In genomic region chr6:125057392-125058246, GRCh38 we compare ENCODE assay signal across 19 cellular contexts.
A peak's percentile ranks its signal among the peaks of the same experiment; 100 is the strongest.
DNase-seq lines count a peak whose midpoint lies in the region; ATAC-seq and TF ChIP-seq lines count a peak whose summit lies in the region.
"Had no signal": no experiment of that assay in that cellular context is flagged by ENCODE, and none has a peak within 500 bp of the region (broad histone marks: within the 10 kb centered on the region; RNA-seq: fewer than 3 reads in every experiment).

No MANE protein-coding gene starts in this region.

- H3K14ac ChIP-seq in trophoblast cell (ENCODE audit: low read length): no peak overlapping the region

- WGBS in trophoblast cell (ENCODE audit: extremely low coverage, insufficient coverage, insufficient read length): no CpG with 5 or more reads among the region's 5 CpGs

- intact Hi-C loops in tibial artery (cut with DNase I; ENCODE audit: low total_unique reads): no loop called here
- intact Hi-C loops in mucosa of descending colon (cut with DNase I, micrococcal nuclease): no loop called here

- DNase-seq in D341Med (ENCODE audit: low spot score): peak; percentile 53
- DNase-seq in NCI-H69 (lab: John Stamatoyannopoulos, UW): peak; percentile 62
- peak; percentile 77 for DNase-seq in left lobe of liver (ENCODE audit: low spot score)
- DNase-seq in trophoblast cell: no peak
- no peak for DNase-seq in tibial artery
- no peak for DNase-seq in mucosa of descending colon
- DNase-seq in DMS153 (lab: John Stamatoyannopoulos, UW): no peak
- DNase-seq: DMS53, Karpas-422, MM.1S, NCI-H1092 treated with DMSO at 0.1 percent for 48 hours, NCI-H2081 treated with DMSO at 0.1 percent for 48 hours, NCI-H226, NCI-H526 treated with DMSO at 0.1 percent for 48 hours, OCI-M1, SHP77 treated with DMSO at 0.1 percent for 48 hours had no signal

- H3K4me2 ChIP-seq in trophoblast cell (ENCODE audit: low read length): no peak overlapping the region

- no peak overlapping the region for H3K4me3 ChIP-seq in trophoblast cell (ENCODE audit: low read depth, low read length)
- no peak overlapping the region for H3K4me3 ChIP-seq in tibial artery
- no peak overlapping the region for H3K4me3 ChIP-seq in mucosa of descending colon

- H2BK12ac ChIP-seq in trophoblast cell (ENCODE audit: low read length): no peak overlapping the region

- H3K27me3 ChIP-seq in trophoblast cell (ENCODE audit: insufficient read depth, low read length): no peaks in the 10 kb centered on the region
- H3K27me3 ChIP-seq in tibial artery: no peaks in the 10 kb centered on the region

- H3K27ac ChIP-seq in trophoblast cell (ENCODE audit: low read depth, low read length) (no peak overlapping the region), tibial artery (peak overlapping the region in 1 of 2 donors; percentile 41)

- peak overlapping the region; percentile 73 for H3K9ac ChIP-seq in trophoblast cell (ENCODE audit: low read length)

- peak; percentile 82 for ATAC-seq in left lobe of liver
- ATAC-seq in HG03354 (IDR thresholded peaks at IDR 0.05; ENCODE audit: poor library complexity, severe bottlenecking, unreplicated experiment): no peak
- no peak for ATAC-seq in mucosa of descending colon
- ATAC-seq: HCT116, SK-N-SH treated with all-trans-retinoic acid at 6 μM for 48 hours had no signal

- no peak overlapping the region for H4K12ac ChIP-seq in trophoblast cell (ENCODE audit: low read depth, low read length)

- peak overlapping the region; percentile 25 for H2BK5ac ChIP-seq in trophoblast cell (ENCODE audit: low read depth, low read length, poor library complexity)

- no peak overlapping the region for H2AFZ ChIP-seq in trophoblast cell (ENCODE audit: insufficient read depth, low read length, poor library complexity)

- H3K9me3 ChIP-seq in trophoblast cell (ENCODE audit: insufficient read depth, low read depth, low read length) (no peaks in the 10 kb centered on the region), tibial artery (no peaks in the 10 kb centered on the region), mucosa of descending colon (no peaks in the 10 kb centered on the region)

- peaks cover 1 to 6% of the 10 kb centered on the region in 2 experiments for H3K36me3 ChIP-seq in trophoblast cell (ENCODE audit: control insufficient read depth in 1 of 2, insufficient read depth in 2 of 2, low read length in 2 of 2)
- H3K36me3 ChIP-seq in tibial artery: no peaks in the 10 kb centered on the region
- H3K36me3 ChIP-seq in mucosa of descending colon (ENCODE audit: low read depth): no peaks in the 10 kb centered on the region

- no peak overlapping the region for H3K23ac ChIP-seq in trophoblast cell (ENCODE audit: low read length)

- H3K79me1 ChIP-seq in trophoblast cell (ENCODE audit: low read length): peaks cover 1% of the 10 kb centered on the region

- TF ChIP-seq CTCF in tibial artery (IDR thresholded peaks at IDR 0.05) (no peak), mucosa of descending colon (IDR thresholded peaks at IDR 0.05) (no peak)

- no peak overlapping the region for H4K8ac ChIP-seq in trophoblast cell (ENCODE audit: low read depth, low read length)

- H4K91ac ChIP-seq in trophoblast cell (ENCODE audit: low read depth, low read length): no peak overlapping the region

- H2AK5ac ChIP-seq in trophoblast cell (ENCODE audit: low read length): no peak overlapping the region

- no peak overlapping the region for H2BK120ac ChIP-seq in trophoblast cell (ENCODE audit: insufficient read depth, low read length, poor library complexity)

- H3K4ac ChIP-seq in trophoblast cell (ENCODE audit: low read depth, low read length): no peak overlapping the region

- H3K4me1 ChIP-seq in trophoblast cell (ENCODE audit: control insufficient read depth in 1 of 2, insufficient read depth in 2 of 2, low read length in 2 of 2): no peaks in the 10 kb centered on the region
- peaks cover 0 to 39% (median 12%) of the 10 kb centered on the region in 4 donors for H3K4me1 ChIP-seq in tibial artery
- H3K4me1 ChIP-seq in mucosa of descending colon (ENCODE audit: low read depth): no peaks in the 10 kb centered on the region

- H3K79me2 ChIP-seq in trophoblast cell (ENCODE audit: control insufficient read depth, insufficient read depth, low read length, poor library complexity): no peaks in the 10 kb centered on the region

- no peak overlapping the region for H3K18ac ChIP-seq in trophoblast cell (ENCODE audit: low read length)

Comparison
In these comparisons a context has a peak if more than half of its experiments do, and no peak if none do; other contexts are left out.
1. DNase-seq: peak in D341Med (single experiment), NCI-H69 (single experiment) and left lobe of liver (single experiment); none in trophoblast cell (0 of 2), tibial artery (0 of 2), mucosa of descending colon (0 of 3) and DMS153 (single experiment).